Comparison of ENCODE assay signal across 6 cellular contexts in the genomic region with DNA sequence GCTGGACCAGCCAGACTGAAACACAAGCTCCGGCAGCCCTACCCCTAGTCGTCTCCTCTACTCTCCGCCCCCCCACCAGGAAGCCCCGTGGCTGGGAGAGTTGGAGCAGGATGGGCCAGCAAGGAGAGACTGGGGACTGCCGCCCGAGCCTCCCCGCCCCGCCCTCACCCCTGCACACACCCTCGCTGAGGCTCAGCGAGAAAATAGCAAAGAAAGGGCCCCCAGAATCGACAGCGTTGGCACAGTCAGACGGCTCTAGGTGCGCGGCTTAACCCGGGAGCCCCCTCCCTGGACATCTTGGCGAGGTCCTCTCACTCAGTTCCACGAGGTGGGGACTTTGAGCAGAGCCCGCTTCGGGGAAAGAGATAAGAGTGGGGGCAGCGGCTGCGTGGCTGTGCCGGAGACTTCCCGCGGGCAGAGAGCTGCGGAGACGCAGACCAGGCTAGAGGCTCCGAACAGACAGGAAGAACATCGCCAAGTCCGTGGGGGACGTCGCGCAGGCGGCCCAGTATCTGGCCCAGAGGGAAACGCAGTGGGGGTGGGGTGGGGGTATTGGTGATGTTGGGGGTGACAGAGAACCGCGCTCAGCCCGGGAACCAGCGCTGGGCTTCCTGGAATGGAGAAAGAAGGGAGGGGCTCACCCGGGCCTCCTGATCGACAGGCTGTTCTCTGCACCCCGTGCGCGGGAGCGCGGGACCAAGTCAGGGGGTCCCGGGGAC. TPM values are rescaled to one million over a fixed set of nuclear protein-coding genes. Genes with fewer than 3 reads are reported as not detected.
DNase-seq lines count a peak whose midpoint lies in the region; TF ChIP-seq lines count a peak whose summit lies in the region.

No MANE protein-coding gene starts in this region.

- peaks cover 13% of the 10 kb centered on the region for H3K27me3 ChIP-seq in HL-60 (ENCODE audit: insufficient read depth, poor library complexity, severe bottlenecking)
- H3K27me3 ChIP-seq in prostate gland (replicated peaks; ENCODE audit: insufficient read depth): no peaks in the 10 kb centered on the region

- in situ Hi-C loops in GM13976 (cut with MboI; ENCODE audit: low sequenced_read_pairs, unreplicated experiment): no loop called here

- no peaks in the 10 kb centered on the region for H3K36me3 ChIP-seq in prostate gland

- no peaks in the 10 kb centered on the region for H3K9me3 ChIP-seq in prostate gland

- H3K4me1 ChIP-seq in prostate gland (replicated peaks): peaks cover 14% of the 10 kb centered on the region

- H3K27ac ChIP-seq in HL-60 (replicated peaks) (no peak overlapping the region), prostate gland (peak overlapping the region; percentile 39 to 68)

- under 1% methylated on average over 45 of the region's 47 CpGs for WGBS in prostate gland

- H3K4me3 ChIP-seq in HL-60 (replicated peaks; ENCODE audit: insufficient read depth, low read length) (peak overlapping the region; percentile 50), prostate gland (peak overlapping the region; percentile 53 to 60)

- intact Hi-C loops in prostate gland (cut with DNase I): no loop called here

- no peak for TF ChIP-seq POLR2A in prostate gland (IDR thresholded peaks at IDR 0.05)

- DNase-seq in HL-60 (ENCODE audit: low read depth in 1 of 2, low spot score in 1 of 2): no peak
- peak; percentile 19 for DNase-seq in dermis blood vessel endothelial cell
- DNase-seq in prostate gland (ENCODE audit: low spot score): no peak
- no peak for DNase-seq in NCI-H1930 (lab: John Stamatoyannopoulos, UW)
- DNase-seq in NCI-H69 (lab: John Stamatoyannopoulos, UW): no peak
- no peak for DNase-seq in GM13976 (ENCODE audit: low spot score)

- TF ChIP-seq CTCF in HL-60 (IDR thresholded peaks at IDR 0.05; ENCODE audit: insufficient read depth, low read length) (no peak), prostate gland (IDR thresholded peaks at IDR 0.05) (no peak), GM13976 (IDR thresholded peaks at IDR 0.05; ENCODE audit: borderline replicate concordance, control extremely low read depth, extremely low read depth, insufficient read depth, missing control alignments) (no peak)

RNA-seq across cellular contexts. Expression of a gene that starts 1.0 kb away (rescaled TPM):
- total RNA-seq in dermis blood vessel endothelial cell: 2.7 and 5.2 TPM in 2 replicates
- total RNA-seq in prostate gland: 1 to 10 TPM; 4.5 to 6.4 TPM

RNA-seq across cellular contexts. Expression of a gene that starts 19.1 kb away (rescaled TPM):
- total RNA-seq in dermis blood vessel endothelial cell (9.0 and 9.2 TPM in 2 replicates), prostate gland (10 to 100 TPM; 16.9 to 28.3 TPM)

RNA-seq across cellular contexts. Expression of a gene that starts 39.7 kb away (rescaled TPM):
- 4,132 and 4,370 TPM in 2 replicates for total RNA-seq in dermis blood vessel endothelial cell
- 1,000 to 10,000 TPM; 2,058 to 4,360 TPM for total RNA-seq in prostate gland

RNA-seq across cellular contexts. Expression of a gene that starts 56.6 kb away (rescaled TPM):
- total RNA-seq in dermis blood vessel endothelial cell (not detected in 2 replicates), prostate gland (not detected)

RNA-seq across cellular contexts. Expression of a gene that starts 56.9 kb away (rescaled TPM):
- total RNA-seq in dermis blood vessel endothelial cell (6.3 and 8.8 TPM in 2 replicates), prostate gland (10 to 100 TPM; 11.2 to 15.2 TPM)
